1 cellular context compared by ENCODE assay signal in the genomic region with DNA sequence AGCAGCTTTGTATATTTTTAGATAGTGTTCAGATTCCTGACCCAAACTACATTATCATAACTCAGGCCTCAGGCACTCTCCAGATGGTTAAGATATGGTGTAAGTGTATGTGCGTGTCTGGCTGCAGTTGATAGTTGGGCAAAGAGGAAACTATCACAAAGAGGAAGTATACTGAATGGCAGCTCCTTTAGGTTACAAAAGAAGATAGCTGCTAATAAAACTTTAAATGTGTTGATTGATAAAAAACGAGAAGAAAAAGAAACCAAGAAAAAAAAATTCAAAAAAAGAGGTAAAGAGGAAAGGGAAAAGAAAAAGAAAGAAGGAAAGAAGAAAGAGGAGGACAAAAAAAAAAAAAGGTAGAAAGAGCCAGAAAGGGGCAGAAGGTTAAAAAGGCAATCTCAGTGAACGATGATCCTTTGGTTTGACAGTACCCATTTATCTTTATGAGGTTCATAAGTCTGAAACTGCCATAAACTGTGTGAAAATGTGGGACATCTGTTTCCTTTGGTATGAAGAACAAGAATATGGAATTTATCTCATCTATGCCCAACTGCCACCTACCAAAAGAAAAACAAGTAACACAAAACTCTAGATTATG.
TF ChIP-seq lines count a peak whose summit lies in the region.

No MANE protein-coding gene starts in this region.

TF ChIP-seq in K562, 482 proteins besides CTCF, POLR2A, EP300 and RAD21 (continued from another document and continues in another):
- TF ChIP-seq, protein P1, sequence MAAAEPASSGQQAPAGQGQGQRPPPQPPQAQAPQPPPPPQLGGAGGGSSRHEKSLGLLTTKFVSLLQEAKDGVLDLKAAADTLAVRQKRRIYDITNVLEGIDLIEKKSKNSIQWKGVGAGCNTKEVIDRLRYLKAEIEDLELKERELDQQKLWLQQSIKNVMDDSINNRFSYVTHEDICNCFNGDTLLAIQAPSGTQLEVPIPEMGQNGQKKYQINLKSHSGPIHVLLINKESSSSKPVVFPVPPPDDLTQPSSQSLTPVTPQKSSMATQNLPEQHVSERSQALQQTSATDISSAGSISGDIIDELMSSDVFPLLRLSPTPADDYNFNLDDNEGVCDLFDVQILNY (CRISPR knock-in tag; IDR thresholded peaks at IDR 0.05), result no peak
- peak; percentile 73; the same call in 1 of the 2 replicates for TF ChIP-seq ZNF644 (tag; IDR thresholded peaks at IDR 0.05; ENCODE audit: low read depth)
- TF ChIP-seq DPF2 (IDR thresholded peaks at IDR 0.05), result peak; percentile 97
- TF ChIP-seq ETV1 (tag; conservative IDR thresholded peaks at IDR 0.05; ENCODE audit: low read depth), result peak; percentile 63
- peak; percentile 79 for TF ChIP-seq ZNF766 (CRISPR knock-in tag; conservative IDR thresholded peaks at IDR 0.05)
- no peak for TF ChIP-seq FUS (optimal IDR thresholded peaks at IDR 0.05; ENCODE audit: low read depth, low read length)
- TF ChIP-seq, protein P2, sequence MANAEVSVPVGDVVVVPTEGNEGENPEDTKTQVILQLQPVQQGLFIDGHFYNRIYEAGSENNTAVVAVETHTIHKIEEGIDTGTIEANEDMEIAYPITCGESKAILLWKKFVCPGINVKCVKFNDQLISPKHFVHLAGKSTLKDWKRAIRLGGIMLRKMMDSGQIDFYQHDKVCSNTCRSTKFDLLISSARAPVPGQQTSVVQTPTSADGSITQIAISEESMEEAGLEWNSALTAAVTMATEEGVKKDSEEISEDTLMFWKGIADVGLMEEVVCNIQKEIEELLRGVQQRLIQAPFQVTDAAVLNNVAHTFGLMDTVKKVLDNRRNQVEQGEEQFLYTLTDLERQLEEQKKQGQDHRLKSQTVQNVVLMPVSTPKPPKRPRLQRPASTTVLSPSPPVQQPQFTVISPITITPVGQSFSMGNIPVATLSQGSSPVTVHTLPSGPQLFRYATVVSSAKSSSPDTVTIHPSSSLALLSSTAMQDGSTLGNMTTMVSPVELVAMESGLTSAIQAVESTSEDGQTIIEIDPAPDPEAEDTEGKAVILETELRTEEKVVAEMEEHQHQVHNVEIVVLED (CRISPR knock-in tag; IDR thresholded peaks at IDR 0.05), result no peak
- TF ChIP-seq SUPT5H (IDR thresholded peaks at IDR 0.05), result peak; percentile 41; the same call in 1 of the 2 replicates
- TF ChIP-seq, protein P3, sequence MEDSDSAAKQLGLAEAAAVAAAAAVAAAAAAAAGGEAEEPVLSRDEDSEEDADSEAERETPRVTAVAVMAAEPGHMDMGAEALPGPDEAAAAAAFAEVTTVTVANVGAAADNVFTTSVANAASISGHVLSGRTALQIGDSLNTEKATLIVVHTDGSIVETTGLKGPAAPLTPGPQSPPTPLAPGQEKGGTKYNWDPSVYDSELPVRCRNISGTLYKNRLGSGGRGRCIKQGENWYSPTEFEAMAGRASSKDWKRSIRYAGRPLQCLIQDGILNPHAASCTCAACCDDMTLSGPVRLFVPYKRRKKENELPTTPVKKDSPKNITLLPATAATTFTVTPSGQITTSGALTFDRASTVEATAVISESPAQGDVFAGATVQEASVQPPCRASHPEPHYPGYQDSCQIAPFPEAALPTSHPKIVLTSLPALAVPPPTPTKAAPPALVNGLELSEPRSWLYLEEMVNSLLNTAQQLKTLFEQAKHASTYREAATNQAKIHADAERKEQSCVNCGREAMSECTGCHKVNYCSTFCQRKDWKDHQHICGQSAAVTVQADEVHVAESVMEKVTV (CRISPR knock-in tag; IDR thresholded peaks at IDR 0.05), result no peak
- TF ChIP-seq CBX1 (IDR thresholded peaks at IDR 0.05; ENCODE audit: low read depth), result no peak
- peak; percentile 54; the same call in 1 of the 2 replicates for TF ChIP-seq ZKSCAN8 (CRISPR knock-in tag; IDR thresholded peaks at IDR 0.05)
- 0 out of 2 replicates have a peak, but pooled peaks have one; percentile 50 for TF ChIP-seq ZNF444 (CRISPR knock-in tag; IDR thresholded peaks at IDR 0.05)
- TF ChIP-seq BRD9 (IDR thresholded peaks at IDR 0.05; ENCODE audit: low read depth, partially characterized antibody), result peak; percentile 85
- no peak for TF ChIP-seq NUFIP1 (IDR thresholded peaks at IDR 0.05; ENCODE audit: partially characterized antibody)
- peak; percentile 42 for TF ChIP-seq NCOA4 (IDR thresholded peaks at IDR 0.05; ENCODE audit: partially characterized antibody)
- TF ChIP-seq MCM7 (IDR thresholded peaks at IDR 0.05), result peak in 1 of 2 experiments; percentile 82; a peak in 1 of 4 replicates
- peak; percentile 34 to 44; a peak in 1 of 4 replicates for TF ChIP-seq MAZ (CRISPR knock-in tag; conservative IDR thresholded peaks at IDR 0.05 in 1 of 2, IDR thresholded peaks at IDR 0.05 in 1 of 2)
- no peak for TF ChIP-seq ZKSCAN1 (IDR thresholded peaks at IDR 0.05; ENCODE audit: low read depth, low read length)
- TF ChIP-seq SAFB (IDR thresholded peaks at IDR 0.05; ENCODE audit: borderline replicate concordance, low read depth, low read length), result no peak
- TF ChIP-seq ZNF668 (CRISPR knock-in tag; IDR thresholded peaks at IDR 0.05), result no peak
- TF ChIP-seq, protein P4, sequence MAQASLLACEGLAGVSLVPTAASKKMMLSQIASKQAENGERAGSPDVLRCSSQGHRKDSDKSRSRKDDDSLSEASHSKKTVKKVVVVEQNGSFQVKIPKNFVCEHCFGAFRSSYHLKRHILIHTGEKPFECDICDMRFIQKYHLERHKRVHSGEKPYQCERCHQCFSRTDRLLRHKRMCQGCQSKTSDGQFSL (CRISPR knock-in tag; IDR thresholded peaks at IDR 0.05), result no peak
- TF ChIP-seq, protein P4 (tag; IDR thresholded peaks at IDR 0.05), result no peak
- peak; percentile 50; the same call in 1 of the 2 replicates for TF ChIP-seq KLF6 (CRISPR knock-in tag; IDR thresholded peaks at IDR 0.05; ENCODE audit: borderline replicate concordance)
- TF ChIP-seq PPARD (CRISPR knock-in tag; IDR thresholded peaks at IDR 0.05), result no peak
- peak; percentile 95 for TF ChIP-seq CBFA2T2 (conservative IDR thresholded peaks at IDR 0.05)
- no peak for TF ChIP-seq ZNF717 (CRISPR knock-in tag; IDR thresholded peaks at IDR 0.05)
- peak; percentile 59; the same call in 1 of the 2 replicates for TF ChIP-seq CREM (IDR thresholded peaks at IDR 0.05; ENCODE audit: low read depth)
- no peak for TF ChIP-seq TBP (optimal IDR thresholded peaks at IDR 0.05; ENCODE audit: low read depth, low read length)
- TF ChIP-seq HCFC1 (IDR thresholded peaks at IDR 0.05; ENCODE audit: low read depth, low read length), result no peak
- TF ChIP-seq XRCC4 (IDR thresholded peaks at IDR 0.05; ENCODE audit: extremely low read depth, insufficient read depth, insufficient read length), result no peak
- TF ChIP-seq ARID3A (IDR thresholded peaks at IDR 0.05; ENCODE audit: borderline replicate concordance, low read depth, low read length), result peak; percentile 93
- TF ChIP-seq RAD51 (IDR thresholded peaks at IDR 0.05; ENCODE audit: borderline replicate concordance, low read depth), result no peak
- no peak for TF ChIP-seq KLF13 (tag; IDR thresholded peaks at IDR 0.05; ENCODE audit: borderline replicate concordance, low read depth)
- TF ChIP-seq SREBF1 (IDR thresholded peaks at IDR 0.05; ENCODE audit: borderline replicate concordance, low read depth, low read length), result no peak
- TF ChIP-seq ZNF197 (CRISPR knock-in tag; IDR thresholded peaks at IDR 0.05; ENCODE audit: low read depth), result peak; percentile 70; the same call in 1 of the 2 replicates
- TF ChIP-seq, protein P5, sequence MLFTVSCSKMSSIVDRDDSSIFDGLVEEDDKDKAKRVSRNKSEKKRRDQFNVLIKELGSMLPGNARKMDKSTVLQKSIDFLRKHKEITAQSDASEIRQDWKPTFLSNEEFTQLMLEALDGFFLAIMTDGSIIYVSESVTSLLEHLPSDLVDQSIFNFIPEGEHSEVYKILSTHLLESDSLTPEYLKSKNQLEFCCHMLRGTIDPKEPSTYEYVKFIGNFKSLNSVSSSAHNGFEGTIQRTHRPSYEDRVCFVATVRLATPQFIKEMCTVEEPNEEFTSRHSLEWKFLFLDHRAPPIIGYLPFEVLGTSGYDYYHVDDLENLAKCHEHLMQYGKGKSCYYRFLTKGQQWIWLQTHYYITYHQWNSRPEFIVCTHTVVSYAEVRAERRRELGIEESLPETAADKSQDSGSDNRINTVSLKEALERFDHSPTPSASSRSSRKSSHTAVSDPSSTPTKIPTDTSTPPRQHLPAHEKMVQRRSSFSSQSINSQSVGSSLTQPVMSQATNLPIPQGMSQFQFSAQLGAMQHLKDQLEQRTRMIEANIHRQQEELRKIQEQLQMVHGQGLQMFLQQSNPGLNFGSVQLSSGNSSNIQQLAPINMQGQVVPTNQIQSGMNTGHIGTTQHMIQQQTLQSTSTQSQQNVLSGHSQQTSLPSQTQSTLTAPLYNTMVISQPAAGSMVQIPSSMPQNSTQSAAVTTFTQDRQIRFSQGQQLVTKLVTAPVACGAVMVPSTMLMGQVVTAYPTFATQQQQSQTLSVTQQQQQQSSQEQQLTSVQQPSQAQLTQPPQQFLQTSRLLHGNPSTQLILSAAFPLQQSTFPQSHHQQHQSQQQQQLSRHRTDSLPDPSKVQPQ (CRISPR knock-in tag; IDR thresholded peaks at IDR 0.05; ENCODE audit: borderline replicate concordance), result no peak
- TF ChIP-seq ZNF140 (CRISPR knock-in tag; IDR thresholded peaks at IDR 0.05), result no peak
- TF ChIP-seq MIER1 (IDR thresholded peaks at IDR 0.05; ENCODE audit: low read depth), result 0 out of 2 replicates have a peak, but pooled peaks have one; percentile 35
- no peak for TF ChIP-seq ZNF224 (CRISPR knock-in tag; IDR thresholded peaks at IDR 0.05)
- no peak for TF ChIP-seq ZNF174 (CRISPR knock-in tag; IDR thresholded peaks at IDR 0.05)
- TF ChIP-seq BCOR (IDR thresholded peaks at IDR 0.05), result peak; percentile 62
- TF ChIP-seq ZNF408 (CRISPR knock-in tag; IDR thresholded peaks at IDR 0.05; ENCODE audit: low read depth), result no peak
- no peak for TF ChIP-seq AFF4 (CRISPR knock-in tag; IDR thresholded peaks at IDR 0.05)
- peak; percentile 42 for TF ChIP-seq DACH1 (IDR thresholded peaks at IDR 0.05; ENCODE audit: partially characterized antibody)
- peak in 1 of 2 experiments; percentile 91; a peak in 2 of 4 replicates for TF ChIP-seq ZMIZ1 (IDR thresholded peaks at IDR 0.05; ENCODE audit: low read depth in 2 of 2, low read length in 2 of 2)
